In genomic region chr9:136512651-136513066, GRCh38 we compare ENCODE assay signal across 9 cellular contexts. TPM values are rescaled to one million over a fixed set of nuclear protein-coding genes. Genes with fewer than 3 reads are reported as not detected.
DNase-seq lines count a peak whose midpoint lies in the region; ATAC-seq, FAIRE-seq and TF ChIP-seq lines count a peak whose summit lies in the region.
"Had no signal": no experiment of that assay in that cellular context is flagged by ENCODE, and none has a peak within 500 bp of the region (broad histone marks: within the 10 kb centered on the region; RNA-seq: fewer than 3 reads in every experiment).

No MANE protein-coding gene starts in this region.

- SMC1A ChIA-PET in GM12878 (lab: Charles Lee; ENCODE audit: uncharacterized antibody, unreplicated experiment): no interaction called here

- no peak overlapping the region for H3K27ac Mint-ChIP-seq in MCF 10A (ENCODE audit: low read depth, unreplicated experiment)

- H3K79me2 ChIP-seq in GM12878 (ENCODE audit: control insufficient read depth, insufficient read depth, low read length): no peaks in the 10 kb centered on the region

- H3K4me1 ChIP-seq in breast epithelium: no peaks in the 10 kb centered on the region
- no peaks in the 10 kb centered on the region for H3K4me1 ChIP-seq in GM12878 (ENCODE audit: control insufficient read depth, insufficient read depth, low read length)
- H3K4me1 ChIP-seq: BLaER1 had no signal

- intact Hi-C loops in breast epithelium (cut with DNase I; ENCODE audit: low total_unique reads): no loop called here
- intact Hi-C loops in MCF 10A (cut with micrococcal nuclease): no loop called here
- intact Hi-C loops in GM12878 (cut with micrococcal nuclease; ENCODE audit: unreplicated experiment): no loop called here

- H3K36me3 Mint-ChIP-seq in MCF 10A (ENCODE audit: insufficient read depth, unreplicated experiment): peaks cover 65% of the 10 kb centered on the region

- RAD21 ChIA-PET in GM12878 (lab: Charles Lee; ENCODE audit: unreplicated experiment): no interaction called here

- TF ChIP-seq POLR2A in breast epithelium (IDR thresholded peaks at IDR 0.05) (no peak), GM12878 (IDR thresholded peaks at IDR 0.05; ENCODE audit: low read depth, low read length) (no peak)

- H3K9me3 ChIP-seq in breast epithelium (no peaks in the 10 kb centered on the region), GM12878 (replicated peaks; ENCODE audit: control insufficient read depth, insufficient read depth, low read length) (no peaks in the 10 kb centered on the region)
- H3K9me3 ChIP-seq: BLaER1 had no signal

- BruUV-seq in MCF 10A (replicated peaks; lab: Mats Ljungman, UMichigan) (no TSS peak), GM12878 (replicated peaks; lab: Mats Ljungman, UMichigan) (no TSS peak)

- H3K4me3 ChIP-seq in breast epithelium (peak overlapping the region in 1 of 3 donors; percentile 3), GM12878 (no peak overlapping the region)
- H3K4me3 ChIP-seq: BLaER1 had no signal

- CTCF ChIA-PET in MCF 10A (lab: Yijun Ruan, JAX): no interaction called here
- CTCF ChIA-PET in GM12878 (lab: Yijun Ruan, JAX): no interaction called here

- TF ChIP-seq CTCF in breast epithelium (IDR thresholded peaks at IDR 0.05) (no peak), MCF 10A (IDR thresholded peaks at IDR 0.05; ENCODE audit: unreplicated experiment) (no peak), GM12878 (IDR thresholded peaks at IDR 0.05 in 2 of 3, conservative IDR thresholded peaks at IDR 0.05 in 1 of 3; ENCODE audit: control insufficient read depth in 2 of 3, extremely low read depth in 1 of 3, insufficient read depth in 1 of 3, low read depth in 3 of 3, low read length in 3 of 3) (no peak)

- no peak overlapping the region for H2AFZ ChIP-seq in GM12878 (ENCODE audit: control insufficient read depth, low read depth, low read length)

- peak; percentile 85 for ATAC-seq in GM12878
- ATAC-seq in HG03520 (IDR thresholded peaks at IDR 0.05; ENCODE audit: unreplicated experiment): no peak
- ATAC-seq in HG03139 (IDR thresholded peaks at IDR 0.05; ENCODE audit: unreplicated experiment): no peak

- no peaks in the 10 kb centered on the region for H3K4me1 Mint-ChIP-seq in MCF 10A (ENCODE audit: insufficient read depth, unreplicated experiment)

- TF ChIP-seq EP300 in GM12878 (IDR thresholded peaks at IDR 0.05; ENCODE audit: borderline replicate concordance in 1 of 2, control insufficient read depth in 1 of 2, low read depth in 2 of 2, low read length in 2 of 2): no peak

- 79% methylated on average over 13 of the region's 13 CpGs for WGBS in GM12878 (ENCODE audit: insufficient coverage, insufficient replicate concordance, low lambda C conversion rate, missing lambda C conversion rate)

- no peak overlapping the region for H3K4me2 ChIP-seq in GM12878 (ENCODE audit: control insufficient read depth, insufficient read depth)
- H3K4me2 ChIP-seq: BLaER1 had no signal

- H3K27me3 Mint-ChIP-seq in MCF 10A (ENCODE audit: insufficient read depth, unreplicated experiment): no peaks in the 10 kb centered on the region

- no peaks in the 10 kb centered on the region for H3K9me3 Mint-ChIP-seq in MCF 10A (ENCODE audit: unreplicated experiment)

- H3K36me3 ChIP-seq in breast epithelium (no peaks in the 10 kb centered on the region), GM12878 (ENCODE audit: control insufficient read depth in 2 of 2, insufficient read depth in 2 of 2, low read length in 1 of 2) (peaks cover 2 to 71% of the 10 kb centered on the region in 2 experiments; a peak in 3 of 4 replicates)

- H3K27me3 ChIP-seq in breast epithelium (no peaks in the 10 kb centered on the region), GM12878 (replicated peaks in 1 of 2; ENCODE audit: control insufficient read depth in 2 of 2, insufficient read depth in 2 of 2, low read length in 1 of 2) (no peaks in the 10 kb centered on the region)
- H3K27me3 ChIP-seq: BLaER1 had no signal

- H3K9ac ChIP-seq in GM12878 (ENCODE audit: control insufficient read depth, insufficient read depth, low read length): no peak overlapping the region
- H3K9ac ChIP-seq: BLaER1 had no signal

- H4K20me1 ChIP-seq in GM12878 (ENCODE audit: control insufficient read depth, insufficient read depth): no peaks in the 10 kb centered on the region

- POLR2A ChIA-PET in MCF 10A (lab: Yijun Ruan, JAX) (no interaction called here), GM12878 (lab: Charles Lee) (no interaction called here)

- in situ Hi-C loops in GM12878 (cut with MboI): no loop called here

- no peak for FAIRE-seq in GM12878 (lab: Jason Lieb, UNC)
- FAIRE-seq in urothelium cell line (lab: Jason Lieb, UNC): peak; percentile 32

- DNase-seq in breast epithelium (ENCODE audit: low spot score in 2 of 2) (no peak), MCF 10A (ENCODE audit: unreplicated experiment) (no peak), GM12878 (ENCODE audit: low read depth, low spot score) (no peak), midbrain (lab: John Stamatoyannopoulos, UW) (peak; percentile 41), urothelium cell line (ENCODE audit: low spot score) (peak; percentile 60), AML-193 (lab: John Stamatoyannopoulos, UW) (no peak)

- no peak for TF ChIP-seq RAD21 in GM12878 (IDR thresholded peaks at IDR 0.05; ENCODE audit: insufficient read depth, low read depth, low read length)

- H3K4me3 Mint-ChIP-seq in MCF 10A (ENCODE audit: unreplicated experiment): no peak overlapping the region

- peak overlapping the region; percentile 58 to 85 for H3K27ac ChIP-seq in breast epithelium
- H3K27ac ChIP-seq in GM12878 (ENCODE audit: control insufficient read depth, insufficient read depth): no peak overlapping the region
- H3K27ac ChIP-seq: BLaER1 had no signal

TF ChIP-seq in GM12878, 131 proteins besides CTCF, POLR2A, EP300 and RAD21 (continues in another document):
- TF ChIP-seq ZBED1 (IDR thresholded peaks at IDR 0.05; ENCODE audit: borderline replicate concordance) (no peak), LARP7 (IDR thresholded peaks at IDR 0.05) (no peak), MTA3 (IDR thresholded peaks at IDR 0.05; ENCODE audit: borderline replicate concordance, low read length) (no peak), SREBF2 (IDR thresholded peaks at IDR 0.05; ENCODE audit: low read length) (no peak), IRF3 (IDR thresholded peaks at IDR 0.05) (no peak)

RNA-seq across cellular contexts. Expression of gene SEC16A, which starts 29.8 kb away (rescaled TPM):
- total RNA-seq in breast epithelium: 10 to 100 TPM; 41.9 to 55.1 (median 42.9) TPM
- 85.8 and 88.8 TPM in 2 replicates for total RNA-seq in MCF 10A (2022)
- total RNA-seq in GM12878 (2013; cell fraction: nucleolus; rRNA removed): 45.7 and 51.6 TPM in 2 replicates
- 14.7 and 17.6 TPM in 2 replicates for total RNA-seq in GM12878 (2014; rRNA removed)
- total RNA-seq in GM12878 (2014; rRNA removed; fragmentation: Illumina TruSeq; extraction: Trizol): 8.3 and 10.0 TPM in 2 replicates
- total RNA-seq in GM12878 (2021): 52.6 and 59.1 TPM in 2 replicates
- 36.4 TPM for polyA plus RNA-seq in GM12878 (2011; ENCODE audit: low read depth)
- polyA plus RNA-seq in GM12878 (2011; rRNA removed): 7.3 and 9.9 TPM in 2 replicates
- polyA plus RNA-seq in GM12878 (2011; cell fraction: cytosol; rRNA removed): 12.3 and 18.3 TPM in 2 replicates
- polyA plus RNA-seq in GM12878 (2011; cell fraction: nucleus; rRNA removed): 44.9 and 59.4 TPM in 2 replicates
- polyA plus RNA-seq in GM12878 (2012): 40.1 and 41.6 TPM in 2 replicates
- 26.5 and 36.0 TPM in 2 replicates for polyA plus RNA-seq in GM12878 (2014; fragmentation: Illumina TruSeq; extraction: Trizol)
- polyA plus RNA-seq in GM12878 (2014; fragmentation: Nextera tagmentation; extraction: Ambion mirVana): 10 to 100 TPM; 12.4 to 16.6 TPM
- polyA plus RNA-seq in GM12878 (2014; rRNA removed): 25.9 and 28.0 TPM in 2 replicates
- polyA plus RNA-seq in GM12878 (2016; fragmentation: Nextera tagmentation; extraction: Ambion mirVana): 10 to 100 TPM; 44.6 to 44.7 TPM
- 9.8 and 13.4 TPM in 2 replicates for polyA minus RNA-seq in GM12878 (2011; rRNA and poly(A)+ RNA removed)
- 19.6 and 20.7 TPM in 2 replicates for polyA minus RNA-seq in GM12878 (2011; cell fraction: cytosol; rRNA and poly(A)+ RNA removed)
- polyA minus RNA-seq in GM12878 (2011; cell fraction: nucleus; rRNA and poly(A)+ RNA removed): 11.8 and 19.4 TPM in 2 replicates

RNA-seq across cellular contexts. Expression of gene NOTCH1, which starts 33.2 kb away (rescaled TPM):
- total RNA-seq in breast epithelium: 10 to 100 TPM; 12.6 to 33.8 (median 21.1) TPM
- 37.5 and 53.4 TPM in 2 replicates for total RNA-seq in MCF 10A (2022)
- 114 and 132 TPM in 2 replicates for total RNA-seq in GM12878 (2013; cell fraction: nucleolus; rRNA removed)
- 6.9 and 9.7 TPM in 2 replicates for total RNA-seq in GM12878 (2014; rRNA removed)
- 1.8 and 2.5 TPM in 2 replicates for total RNA-seq in GM12878 (2014; rRNA removed; fragmentation: Illumina TruSeq; extraction: Trizol)
- 38.6 and 40.0 TPM in 2 replicates for total RNA-seq in GM12878 (2021)
- 2.6 TPM for polyA plus RNA-seq in GM12878 (2011; ENCODE audit: low read depth)
- 1.4 TPM in 2 replicates for polyA plus RNA-seq in GM12878 (2011; rRNA removed)
- polyA plus RNA-seq in GM12878 (2011; cell fraction: cytosol; rRNA removed): 4.7 and 4.9 TPM in 2 replicates
- 31.3 and 51.1 TPM in 2 replicates for polyA plus RNA-seq in GM12878 (2011; cell fraction: nucleus; rRNA removed)
- polyA plus RNA-seq in GM12878 (2012): 7.3 and 8.7 TPM in 2 replicates
- 1.1 and 2.7 TPM in 2 replicates for polyA plus RNA-seq in GM12878 (2014; fragmentation: Illumina TruSeq; extraction: Trizol)
- polyA plus RNA-seq in GM12878 (2014; fragmentation: Nextera tagmentation; extraction: Ambion mirVana): under 1 TPM; 0.02 to 0.24 TPM
- polyA plus RNA-seq in GM12878 (2014; rRNA removed): 12.4 and 12.7 TPM in 2 replicates
- polyA plus RNA-seq in GM12878 (2016; fragmentation: Nextera tagmentation; extraction: Ambion mirVana): 1 to 10 TPM; 4.7 to 6.8 TPM
- polyA minus RNA-seq in GM12878 (2011; rRNA and poly(A)+ RNA removed): 4.2 and 12.3 TPM in 2 replicates
- polyA minus RNA-seq in GM12878 (2011; cell fraction: cytosol; rRNA and poly(A)+ RNA removed): 20.2 and 32.2 TPM in 2 replicates
- 14.4 and 23.8 TPM in 2 replicates for polyA minus RNA-seq in GM12878 (2011; cell fraction: nucleus; rRNA and poly(A)+ RNA removed)

Comparison
In these comparisons a context has a peak if more than half of its experiments do, and no peak if none do; other contexts are left out.
1. DNase-seq: peak in midbrain (single experiment) and urothelium cell line (single experiment); none in breast epithelium (0 of 2), MCF 10A (single experiment), GM12878 (single experiment) and AML-193 (0 of 2).